8 cellular contexts compared by ENCODE assay signal in genomic region chr12:56300644-56301464, GRCh38. TPM values are rescaled to one million over a fixed set of nuclear protein-coding genes. Genes with fewer than 3 reads are reported as not detected.
DNase-seq lines count a peak whose midpoint lies in the region; ATAC-seq and TF ChIP-seq lines count a peak whose summit lies in the region.

No MANE protein-coding gene starts in this region.

- H3K79me2 ChIP-seq in ACC112 (ENCODE audit: control insufficient read depth, insufficient read depth, low read length, unreplicated experiment): peaks cover 42% of the 10 kb centered on the region

- H3K4me3 ChIP-seq in ACC112 (ENCODE audit: low read depth, low read length) (peak overlapping the region; percentile 90), HL-60 (replicated peaks; ENCODE audit: insufficient read depth, low read length) (peak overlapping the region; percentile 16), astrocyte of the spinal cord (ENCODE audit: low read depth, low read length) (peak overlapping the region; percentile 95), kidney epithelial cell (ENCODE audit: low read depth, low read length) (peak overlapping the region; percentile 86), thymus (ENCODE audit: low read length) (peak overlapping the region; percentile 87)

- 67% methylated on average over 21 of the region's 21 CpGs for WGBS in thymus

- in situ Hi-C loops in astrocyte of the spinal cord (cut with HindIII; ENCODE audit: low sequenced_read_pairs): no loop called here

- TF ChIP-seq CTCF in HL-60 (IDR thresholded peaks at IDR 0.05; ENCODE audit: insufficient read depth, low read length) (no peak), astrocyte of the spinal cord (IDR thresholded peaks at IDR 0.05; ENCODE audit: low read depth, low read length) (no peak), kidney epithelial cell (IDR thresholded peaks at IDR 0.05; ENCODE audit: insufficient read depth, low read length, poor library complexity, severe bottlenecking) (no peak)

- H3K27me3 ChIP-seq in ACC112 (ENCODE audit: insufficient read depth, low read length) (no peaks in the 10 kb centered on the region), HL-60 (ENCODE audit: insufficient read depth, poor library complexity, severe bottlenecking) (no peaks in the 10 kb centered on the region), kidney epithelial cell (ENCODE audit: control insufficient read depth, insufficient read depth, low read length) (no peaks in the 10 kb centered on the region), thymus (ENCODE audit: control insufficient read depth, insufficient read depth) (no peaks in the 10 kb centered on the region)

- no peak for DNase-seq in HL-60 (ENCODE audit: low read depth in 1 of 2, low spot score in 1 of 2)
- DNase-seq in astrocyte of the spinal cord (ENCODE audit: low read depth, low spot score): no peak
- DNase-seq in kidney epithelial cell (ENCODE audit: low read depth): no peak
- DNase-seq in DMS79 treated with DMSO at 0.1 percent for 48 hours (lab: John Stamatoyannopoulos, UW): no peak

- peak overlapping the region; percentile 85 for H2AFZ ChIP-seq in ACC112 (ENCODE audit: low read length, unreplicated experiment)

- no peaks in the 10 kb centered on the region for H3K9me3 ChIP-seq in thymus (ENCODE audit: control insufficient read depth)

- H3K27ac ChIP-seq in ACC112 (ENCODE audit: low read depth, low read length) (peak overlapping the region; percentile 76), HL-60 (replicated peaks) (peak overlapping the region; percentile 94), thymus (ENCODE audit: low read depth) (peak overlapping the region; percentile 83)

- ATAC-seq in GM21447 (IDR thresholded peaks at IDR 0.05; ENCODE audit: unreplicated experiment): no peak
- no peak for ATAC-seq in HG03139 (IDR thresholded peaks at IDR 0.05; ENCODE audit: unreplicated experiment)

- peaks cover 20% of the 10 kb centered on the region for H3K4me1 ChIP-seq in ACC112 (ENCODE audit: control insufficient read depth, insufficient read depth, low read length, unreplicated experiment)
- peaks cover 13% of the 10 kb centered on the region for H3K4me1 ChIP-seq in thymus (ENCODE audit: control insufficient read depth, insufficient read depth, low read length)

- H3K36me3 ChIP-seq in ACC112 (ENCODE audit: insufficient read depth, low read length) (peaks cover 6% of the 10 kb centered on the region; the same call in 1 of the 2 replicates), kidney epithelial cell (ENCODE audit: control insufficient read depth, insufficient read depth, low read length) (peaks cover 2% of the 10 kb centered on the region), thymus (ENCODE audit: control insufficient read depth, insufficient read depth) (peaks cover 11% of the 10 kb centered on the region)

RNA-seq across cellular contexts. Expression of gene CS, which starts 0.7 kb away (rescaled TPM):
- 126 and 143 TPM in 2 replicates for total RNA-seq in kidney epithelial cell
- polyA plus RNA-seq in thymus: 53.6 TPM

RNA-seq across cellular contexts. Expression of gene CNPY2, which starts 14.9 kb away (rescaled TPM):
- total RNA-seq in kidney epithelial cell: 134 and 150 TPM in 2 replicates
- 83.1 TPM for polyA plus RNA-seq in thymus

RNA-seq across cellular contexts. Expression of gene PAN2, which starts 32.9 kb away (rescaled TPM):
- total RNA-seq in kidney epithelial cell: 21.6 and 33.4 TPM in 2 replicates
- polyA plus RNA-seq in thymus: 71.4 TPM

RNA-seq across cellular contexts. Expression of gene COQ10A, which starts 34.1 kb away (rescaled TPM):
- 13.7 and 14.6 TPM in 2 replicates for total RNA-seq in kidney epithelial cell
- 24.9 TPM for polyA plus RNA-seq in thymus

RNA-seq across cellular contexts. Expression of gene IL23A, which starts 37.8 kb away (rescaled TPM):
- 30.9 and 33.6 TPM in 2 replicates for total RNA-seq in kidney epithelial cell
- polyA plus RNA-seq in thymus: 11.6 TPM

Comparison
In these comparisons a context has a peak if more than half of its experiments do, and no peak if none do; other contexts are left out.
1. H3K4me3 ChIP-seq: peak in every context shown above with its lines; median percentile 95 in astrocyte of the spinal cord; 90 in ACC112; 87 in thymus; 86 in kidney epithelial cell; 16 in HL-60.